In the genomic region with DNA sequence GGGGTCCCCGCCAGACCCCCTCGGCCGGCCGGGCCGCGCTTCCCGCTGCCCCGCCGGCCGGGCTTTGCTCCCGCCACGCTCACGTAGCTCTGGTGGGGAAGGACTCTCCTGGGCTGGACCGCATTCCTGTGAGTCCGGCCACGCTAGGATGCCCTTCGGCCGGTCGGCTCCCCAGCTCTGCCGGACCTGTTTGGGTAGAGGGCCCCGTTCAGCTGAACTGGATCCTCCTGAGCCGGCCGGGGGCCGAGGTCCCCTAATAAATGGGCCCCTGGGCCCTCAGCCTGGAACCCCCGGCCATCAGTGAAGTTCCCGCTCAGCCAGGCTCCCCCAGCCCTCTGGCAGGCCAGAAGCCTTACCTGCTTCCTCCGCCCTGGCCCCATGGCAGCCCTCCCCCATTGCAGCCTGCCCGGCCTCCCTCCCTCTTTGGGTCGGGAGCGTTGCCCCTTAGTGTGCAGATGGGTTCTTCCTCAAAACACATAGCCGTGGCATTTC, we compare ENCODE assay signal across 8 cellular contexts. TPM values are rescaled to one million over a fixed set of nuclear protein-coding genes. Genes with fewer than 3 reads are reported as not detected.
DNase-seq lines count a peak whose midpoint lies in the region; ATAC-seq and TF ChIP-seq lines count a peak whose summit lies in the region.

No MANE protein-coding gene starts in this region.

- peaks cover 0 to 5% of the 10 kb centered on the region in 2 donors for H3K36me3 ChIP-seq in esophagus (ENCODE audit: control insufficient read depth in 2 of 2, insufficient read depth in 2 of 2, low read length in 1 of 2)

- WGBS in esophagus, 2 donors, result 0 to 1% methylated on average over 30 to 31 of the region's 31 CpGs

- no peaks in the 10 kb centered on the region for H3K9me3 Mint-ChIP-seq in natural killer cell treated with Interleukin-12 subunit alpha and Interleukin-12 subunit beta and Interleukin-15 and Interleukin-18, amount 100 ng/mL, for 72 hours

- peak overlapping the region; percentile 78 to 82 for H3K27ac ChIP-seq in esophagus (ENCODE audit: low read depth in 2 of 2, low read length in 1 of 2)

- H3K4me3 Mint-ChIP-seq in natural killer cell treated with Interleukin-12 subunit alpha and Interleukin-12 subunit beta and Interleukin-15 and Interleukin-18, amount 100 ng/mL, for 72 hours, result peak overlapping the region; percentile 94

- POLR2A ChIA-PET in AG04449 (lab: Yijun Ruan, JAX), result interaction anchor here (2.3 kb wide), 1 partner anchor 9 kb away, joined by 10 read pairs; no protein-coding TSS in a partner anchor

- peak overlapping the region; percentile 80 to 85 for H3K27ac Mint-ChIP-seq in natural killer cell treated with Interleukin-12 subunit alpha and Interleukin-12 subunit beta and Interleukin-15 and Interleukin-18, amount 100 ng/mL, for 72 hours

- no peaks in the 10 kb centered on the region for H3K9me3 ChIP-seq in esophagus (ENCODE audit: control insufficient read depth in 2 of 2, insufficient read depth in 1 of 2, low read depth in 1 of 2, low read length in 1 of 2)

- DNase-seq in AG04449 (ENCODE audit: low read depth, low spot score) (no peak), middle frontal gyrus (ENCODE audit: extremely low spot score, low spot score) (no peak)
- peak; percentile 13 for DNase-seq in activated CD4-positive, alpha-beta T cell treated with anti-CD3 and anti-CD28 coated beads, Interleukin-2, amount 50 U/mL, for 1 hour
- no peak for DNase-seq in natural killer cell treated with Interleukin-12 subunit alpha and Interleukin-12 subunit beta and Interleukin-15 and Interleukin-18, amount 100 ng/mL, for 72 hours (ENCODE audit: low spot score)
- no peak for DNase-seq in effector CD4-positive, alpha-beta T cell

- no peaks in the 10 kb centered on the region for H3K27me3 ChIP-seq in esophagus (ENCODE audit: control insufficient read depth in 1 of 2, insufficient read depth in 2 of 2, low read length in 2 of 2)

- no peaks in the 10 kb centered on the region for H3K27me3 Mint-ChIP-seq in natural killer cell treated with Interleukin-12 subunit alpha and Interleukin-12 subunit beta and Interleukin-15 and Interleukin-18, amount 100 ng/mL, for 72 hours

- CTCF ChIA-PET in AG04449 (lab: Yijun Ruan, JAX), result interaction anchor here (1.0 to 4.4 kb wide), 8 partner anchors 10 to 261 kb away, joined by 3 to 48 read pairs (median 15); partner anchors contain the start of gene POP5

- no peak for TF ChIP-seq CTCF in AG04449 (IDR thresholded peaks at IDR 0.05; ENCODE audit: insufficient read depth, low read length, missing control alignments)

- no peaks in the 10 kb centered on the region for H3K36me3 Mint-ChIP-seq in natural killer cell treated with Interleukin-12 subunit alpha and Interleukin-12 subunit beta and Interleukin-15 and Interleukin-18, amount 100 ng/mL, for 72 hours

- peaks cover 0 to 7% of the 10 kb centered on the region in 2 donors for H3K4me1 ChIP-seq in esophagus (ENCODE audit: control insufficient read depth in 2 of 2, insufficient read depth in 2 of 2, low read length in 1 of 2)

- peak overlapping the region; percentile 75 for H3K4me3 ChIP-seq in AG04449 (ENCODE audit: low read depth, low read length)
- peak overlapping the region; percentile 71 to 96 for H3K4me3 ChIP-seq in esophagus (ENCODE audit: low read depth in 1 of 2, low read length in 2 of 2)

- ATAC-seq in GM18909 (IDR thresholded peaks at IDR 0.05; ENCODE audit: poor library complexity, unreplicated experiment), result peak; percentile 25
- ATAC-seq in HG03520 (IDR thresholded peaks at IDR 0.05; ENCODE audit: unreplicated experiment), result peak; percentile 15
- ATAC-seq in natural killer cell treated with Interleukin-12 subunit alpha and Interleukin-12 subunit beta and Interleukin-15 and Interleukin-18, amount 100 ng/mL, for 72 hours, result peak in 1 of 2 donors; percentile 57

- peaks cover 25% of the 10 kb centered on the region in 2 donors for H3K4me1 Mint-ChIP-seq in natural killer cell treated with Interleukin-12 subunit alpha and Interleukin-12 subunit beta and Interleukin-15 and Interleukin-18, amount 100 ng/mL, for 72 hours (ENCODE audit: low read depth in 2 of 2)

RNA-seq across cellular contexts. Expression of gene UNC119B, which starts 0.6 kb away (rescaled TPM):
- polyA plus RNA-seq in esophagus, result 1 to 10 TPM; 4.9 to 9.1 TPM
- 10 to 100 TPM; 15.6 to 28.1 TPM for total RNA-seq in natural killer cell treated with Interleukin-12 subunit alpha and Interleukin-12 subunit beta and Interleukin-15 and Interleukin-18, amount 100 ng/mL, for 72 hours

RNA-seq across cellular contexts. Expression of gene ACADS, which starts 14.8 kb away (rescaled TPM):
- 10 to 100 TPM; 13.7 to 14.9 TPM for polyA plus RNA-seq in esophagus
- total RNA-seq in natural killer cell treated with Interleukin-12 subunit alpha and Interleukin-12 subunit beta and Interleukin-15 and Interleukin-18, amount 100 ng/mL, for 72 hours, result 10 to 100 TPM; 12.8 to 13.9 TPM

RNA-seq across cellular contexts. Expression of gene MLEC, which starts 23.9 kb away (rescaled TPM):
- 10 to 100 TPM; 14.0 to 15.7 TPM for polyA plus RNA-seq in esophagus
- total RNA-seq in natural killer cell treated with Interleukin-12 subunit alpha and Interleukin-12 subunit beta and Interleukin-15 and Interleukin-18, amount 100 ng/mL, for 72 hours, result 100 to 1,000 TPM; 115 to 158 TPM
